ENCODE assay signal across 23 cellular contexts in the genomic region with DNA sequence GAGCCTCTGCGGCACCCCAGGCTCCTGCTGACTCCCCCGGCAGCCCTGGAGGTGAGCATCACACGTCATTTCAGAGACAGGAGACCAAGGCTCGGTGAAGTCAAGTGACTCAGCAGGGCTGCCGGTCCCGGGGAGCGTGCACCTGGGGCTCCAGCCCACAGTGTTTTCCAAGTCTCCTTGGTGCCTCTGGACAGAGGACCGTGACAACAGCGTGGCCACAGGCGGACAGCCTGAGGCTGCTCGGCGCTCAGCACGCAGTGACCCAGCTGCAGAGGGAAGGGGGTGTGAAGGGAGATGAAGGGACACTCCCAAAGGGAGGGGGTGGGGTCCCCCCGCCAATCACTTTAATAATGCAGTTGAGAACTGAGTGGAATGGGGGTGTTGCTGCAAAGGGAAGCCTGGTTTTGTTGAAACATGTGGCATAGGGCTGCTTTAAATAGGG. TPM values are rescaled to one million over a fixed set of nuclear protein-coding genes. Genes with fewer than 3 reads are reported as not detected.
"Had no signal": no experiment of that assay in that cellular context is flagged by ENCODE, and none has a peak within 500 bp of the region (broad histone marks: within the 10 kb centered on the region; RNA-seq: fewer than 3 reads in every experiment).

No MANE protein-coding gene starts in this region.

- ATAC-seq: effector memory CD8-positive, alpha-beta T cell; gastroesophageal sphincter; left lobe of liver had no signal

- H3K4me1 ChIP-seq: gastroesophageal sphincter, sigmoid colon, spleen, thyroid gland had no signal

- H3K9me3 ChIP-seq: thyroid gland had no signal

- H3K27me3 ChIP-seq: brain microvascular endothelial cell, ovary, thyroid gland had no signal

- H3K27ac ChIP-seq: brain microvascular endothelial cell, epithelial cell of prostate, gastroesophageal sphincter, ovary, sigmoid colon, spleen, thyroid gland had no signal

- H3K4me3 ChIP-seq: gastroesophageal sphincter, ovary, sigmoid colon, spleen, thyroid gland had no signal

- DNase-seq: activated CD4-positive, alpha-beta T cell treated with anti-CD3 and anti-CD28 coated beads, Interleukin-2, amount 10 ng/mL, durations not matched to agents 7 days and 5 days; activated CD4-positive, CD25-positive, alpha-beta regulatory T cell; activated CD8-positive, alpha-beta memory T cell treated with anti-CD3 and anti-CD28 coated beads for 24 hours; activated naive CD4-positive, alpha-beta T cell; activated naive CD8-positive, alpha-beta T cell treated with anti-CD3 and anti-CD28 coated beads, Interleukin-2, amount 10 ng/mL, durations not matched to agents 7 days and 5 days; brain microvascular endothelial cell; effector memory CD8-positive, alpha-beta T cell; islet precursor cell; midbrain; ovary; sigmoid colon; spleen; stimulated activated CD4-positive, alpha-beta T cell treated with anti-CD3 and anti-CD28 coated beads, Interleukin-1b, Interleukin-23, amount 100 ng/mL, for 48 hours; thyroid gland had no signal

- H3K36me3 ChIP-seq: brain microvascular endothelial cell, gastroesophageal sphincter, ovary, sigmoid colon, spleen, thyroid gland had no signal

RNA-seq across cellular contexts. Expression of a gene that starts 17.5 kb away (rescaled TPM):
- total RNA-seq: activated CD4-positive, alpha-beta T cell treated with anti-CD3 and anti-CD28 coated beads, Interleukin-2, amount 10 ng/mL, durations not matched to agents 7 days and 5 days; activated naive CD8-positive, alpha-beta T cell treated with anti-CD3 and anti-CD28 coated beads, Interleukin-2, amount 10 ng/mL, durations not matched to agents 7 days and 5 days; activated T-helper 1 cell treated with anti-CD3 and anti-CD28 coated beads, Interleukin-12 subunit alpha, Interleukin-12 subunit beta, Interleukin-2, Interleukin-4 antibody, amounts not matched to agents 30 ng/mL and 10 ng/mL and 1 ng/mL, durations not matched to agents 14 hours and 24 hours and 36 hours; gastroesophageal sphincter; lung microvascular endothelial cell; myocyte; ovary; pulmonary artery endothelial cell; sigmoid colon; spleen; T-helper 2 cell treated with Interferon-gamma antibody and Interleukin-4, amounts not matched to agents 100 ng/mL and 5 ng/mL, for 36 hours; thyroid gland had no signal
- polyA plus RNA-seq: neural cell, ovary, sigmoid colon, spleen had no signal

RNA-seq across cellular contexts. Expression of a gene that starts 37.0 kb away (rescaled TPM):
- total RNA-seq: activated CD4-positive, alpha-beta T cell treated with anti-CD3 and anti-CD28 coated beads, Interleukin-2, amount 10 ng/mL, durations not matched to agents 7 days and 5 days; activated naive CD8-positive, alpha-beta T cell treated with anti-CD3 and anti-CD28 coated beads, Interleukin-2, amount 10 ng/mL, durations not matched to agents 7 days and 5 days; lung microvascular endothelial cell; myocyte; T-helper 2 cell treated with Interferon-gamma antibody and Interleukin-4, amounts not matched to agents 100 ng/mL and 5 ng/mL, for 36 hours had no signal

RNA-seq across cellular contexts. Expression of a gene that starts 54.5 kb away (rescaled TPM):
- total RNA-seq: activated CD4-positive, alpha-beta T cell treated with anti-CD3 and anti-CD28 coated beads, Interleukin-2, amount 10 ng/mL, durations not matched to agents 7 days and 5 days; pulmonary artery endothelial cell had no signal
